Comparison of ENCODE assay signal across 9 cellular contexts in the genomic region with DNA sequence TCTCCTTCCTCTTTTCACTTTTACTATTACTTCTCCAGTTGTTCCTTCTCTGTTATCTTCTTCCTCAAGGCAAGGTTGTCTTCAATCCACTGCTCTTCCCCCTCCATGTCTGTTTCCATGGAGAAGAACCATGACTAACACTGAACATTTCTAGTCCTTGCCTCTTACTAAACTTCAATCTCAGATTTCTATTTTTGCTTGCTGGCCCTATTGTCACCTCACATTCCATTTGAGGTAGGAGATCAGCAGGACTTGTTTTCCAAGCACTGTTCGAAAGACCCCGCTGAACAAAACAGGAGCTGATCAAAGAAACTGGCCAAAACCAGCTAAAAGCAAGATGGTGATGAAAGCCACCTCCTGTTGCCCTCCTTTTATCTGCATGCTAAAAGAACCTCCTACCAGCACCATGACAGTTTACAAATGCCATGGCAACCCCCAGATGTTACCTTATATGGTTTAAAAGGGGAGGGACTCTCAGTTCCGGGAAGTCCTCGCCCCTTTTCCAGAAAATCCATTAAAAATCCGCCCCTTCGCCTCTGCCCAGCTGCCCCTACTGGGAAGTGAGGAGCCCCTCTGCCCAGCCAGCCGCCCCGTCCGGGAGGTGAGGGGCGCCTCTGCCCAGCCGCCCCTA. TPM values are rescaled to one million over a fixed set of nuclear protein-coding genes. Genes with fewer than 3 reads are reported as not detected.
DNase-seq lines count a peak whose midpoint lies in the region; ATAC-seq and TF ChIP-seq lines count a peak whose summit lies in the region.
"Had no signal": no experiment of that assay in that cellular context is flagged by ENCODE, and none has a peak within 500 bp of the region (broad histone marks: within the 10 kb centered on the region; RNA-seq: fewer than 3 reads in every experiment).

No MANE protein-coding gene starts in this region.

- no peaks in the 10 kb centered on the region for H3K9me3 ChIP-seq in PC-9 (ENCODE audit: insufficient read depth, low read depth)

- H3K9me3 Mint-ChIP-seq in endothelial cell (ENCODE audit: unreplicated experiment) (no peaks in the 10 kb centered on the region), osteocyte (ENCODE audit: unreplicated experiment) (no peaks in the 10 kb centered on the region)

- no peaks in the 10 kb centered on the region for H3K27me3 Mint-ChIP-seq in endothelial cell (ENCODE audit: unreplicated experiment)
- no peaks in the 10 kb centered on the region for H3K27me3 Mint-ChIP-seq in osteocyte (ENCODE audit: unreplicated experiment)
- H3K27me3 Mint-ChIP-seq: B cell had no signal

- H3K79me2 ChIP-seq in PC-9 (ENCODE audit: low read depth): 0 out of 2 replicates have a peak, but pooled peaks cover 10% of the 10 kb centered on the region

- H3K9me2 ChIP-seq in PC-9 (ENCODE audit: insufficient read depth): no peaks in the 10 kb centered on the region

- H2AFZ ChIP-seq in PC-9: no peak overlapping the region

- no peak overlapping the region for H3K4me2 ChIP-seq in PC-9

- no TSS peak for BruUV-seq in PC-9 (replicated peaks; lab: Mats Ljungman, UMichigan)

- H3K4me1 ChIP-seq in PC-9 (replicated peaks; ENCODE audit: insufficient read depth): no peaks in the 10 kb centered on the region

- intact Hi-C loops in PC-9 (cut with micrococcal nuclease; ENCODE audit: unreplicated experiment): no loop called here

- TF ChIP-seq CTCF in PC-9 (conservative IDR thresholded peaks at IDR 0.05): no peak
- no peak for TF ChIP-seq CTCF in endothelial cell (IDR thresholded peaks at IDR 0.05; ENCODE audit: unreplicated experiment)
- no peak for TF ChIP-seq CTCF in osteocyte (IDR thresholded peaks at IDR 0.05)

- H3K27ac Mint-ChIP-seq in endothelial cell (ENCODE audit: unreplicated experiment) (peak overlapping the region; percentile 53), osteocyte (ENCODE audit: unreplicated experiment) (peak overlapping the region; percentile 98)
- H3K27ac Mint-ChIP-seq: B cell had no signal

- ATAC-seq in GM21381 (IDR thresholded peaks at IDR 0.05; ENCODE audit: unreplicated experiment): no peak
- ATAC-seq in GM18861 (IDR thresholded peaks at IDR 0.05; ENCODE audit: unreplicated experiment): no peak

- no peak overlapping the region for H3K4me3 Mint-ChIP-seq in endothelial cell (ENCODE audit: unreplicated experiment)
- peak overlapping the region; percentile 2 for H3K4me3 Mint-ChIP-seq in osteocyte (ENCODE audit: unreplicated experiment)

- DNase-seq in SKM-1 treated with dmso at 0.1 percent for 144 hours (lab: John Stamatoyannopoulos, UW; ENCODE audit: unreplicated experiment): peak; percentile 24
- no peak for DNase-seq in SKM-1 (lab: John Stamatoyannopoulos, UW; ENCODE audit: unreplicated experiment)
- peak; percentile 2 to 35 for DNase-seq in PC-9
- no peak for DNase-seq in endothelial cell (ENCODE audit: low spot score)
- DNase-seq in osteocyte (ENCODE audit: extremely low spot score, unreplicated experiment): peak; percentile 79
- DNase-seq in NCI-H2171 (lab: John Stamatoyannopoulos, UW): no peak

- peaks cover 9% of the 10 kb centered on the region; the same call in 1 of the 2 replicates for H3K36me3 ChIP-seq in PC-9 (ENCODE audit: low read depth)

- H3K27me3 ChIP-seq in PC-9 (ENCODE audit: insufficient read depth, low read depth): no peaks in the 10 kb centered on the region

- no peak overlapping the region for H3K27ac ChIP-seq in PC-9

- peaks cover 13% of the 10 kb centered on the region for H4K20me1 ChIP-seq in PC-9 (ENCODE audit: insufficient read depth)

- H3K36me3 Mint-ChIP-seq in endothelial cell (ENCODE audit: low read depth, unreplicated experiment) (peaks cover 27% of the 10 kb centered on the region), osteocyte (ENCODE audit: unreplicated experiment) (peaks cover 20% of the 10 kb centered on the region)

- POLR2A ChIA-PET in PC-9 (lab: Charles Lee; ENCODE audit: unreplicated experiment): no interaction called here

- no peaks in the 10 kb centered on the region for H3F3A ChIP-seq in PC-9 (ENCODE audit: insufficient read depth, low read depth)

- peaks cover 4% of the 10 kb centered on the region for H3K4me1 Mint-ChIP-seq in endothelial cell (ENCODE audit: unreplicated experiment)
- H3K4me1 Mint-ChIP-seq in osteocyte (ENCODE audit: unreplicated experiment): peaks cover 21% of the 10 kb centered on the region

- CTCF ChIA-PET in PC-9 (lab: Charles Lee): no interaction called here

- H3K4me3 ChIP-seq in PC-9: no peak overlapping the region

RNA-seq across cellular contexts. Expression of a gene that starts 22.6 kb away (rescaled TPM):
- total RNA-seq in PC-9 (2021) (41.1 and 45.8 TPM in 2 replicates), endothelial cell (ENCODE audit: unreplicated experiment) (72.7 TPM), osteocyte (56.3 and 57.0 TPM in 2 replicates)

RNA-seq across cellular contexts. Expression of a gene that starts 25.0 kb away (rescaled TPM):
- total RNA-seq in PC-9 (2021) (0.08 and 0.09 TPM in 2 replicates), endothelial cell (ENCODE audit: unreplicated experiment) (15.4 TPM), osteocyte (5.3 TPM in 2 replicates)

Comparison
In these comparisons a context has a peak if more than half of its experiments do, and no peak if none do; other contexts are left out.
1. DNase-seq: peak in SKM-1 treated with dmso at 0.1 percent for 144 hours (single experiment), PC-9 (2 of 2) and osteocyte (single experiment); none in SKM-1 (single experiment), endothelial cell (single experiment) and NCI-H2171 (single experiment).